ENCODE assay signal across 10 cellular contexts in genomic region chr5:78540335-78541057, GRCh38.
DNase-seq lines count a peak whose midpoint lies in the region; ATAC-seq and TF ChIP-seq lines count a peak whose summit lies in the region.
"Had no signal": no experiment of that assay in that cellular context is flagged by ENCODE, and none has a peak within 500 bp of the region (broad histone marks: within the 10 kb centered on the region; RNA-seq: fewer than 3 reads in every experiment).

No MANE protein-coding gene starts in this region.

- peak; percentile 86 to 91 for TF ChIP-seq EP300 in tibial nerve (IDR thresholded peaks at IDR 0.05)

- peak; percentile 55 to 63 for ATAC-seq in lower lobe of right lung

- H3K4me3 ChIP-seq in lower lobe of right lung (no peak overlapping the region), tibial nerve (no peak overlapping the region)

- peak overlapping the region; percentile 70 for H3K27ac ChIP-seq in cingulate gyrus (ENCODE audit: low read depth, low read length)
- peak overlapping the region; percentile 18 for H3K27ac ChIP-seq in lower lobe of right lung
- peak overlapping the region; percentile 49 to 91 (median 76) for H3K27ac ChIP-seq in tibial nerve

- intact Hi-C loops in lower lobe of right lung (cut with DNase I) (no loop called here), posterior vena cava (cut with DNase I) (loop anchor here in 1 of 2 donors (10.0 kb wide), 1 partner anchor 54 kb away; no protein-coding TSS in a partner anchor)

- no peak for TF ChIP-seq CTCF in lower lobe of right lung (IDR thresholded peaks at IDR 0.05)
- no peak for TF ChIP-seq CTCF in tibial nerve (IDR thresholded peaks at IDR 0.05)

- no peaks in the 10 kb centered on the region for H3K36me3 ChIP-seq in lower lobe of right lung
- no peaks in the 10 kb centered on the region for H3K36me3 ChIP-seq in tibial nerve

- no peaks in the 10 kb centered on the region for H3K9me3 ChIP-seq in lower lobe of right lung
- no peaks in the 10 kb centered on the region for H3K9me3 ChIP-seq in tibial nerve

- H3K27me3 ChIP-seq in lower lobe of right lung (ENCODE audit: low read depth) (no peaks in the 10 kb centered on the region), tibial nerve (no peaks in the 10 kb centered on the region)

- H3K4me1 ChIP-seq in lower lobe of right lung = peaks cover 24% of the 10 kb centered on the region
- H3K4me1 ChIP-seq in tibial nerve = peaks cover 0 to 76% (median 36%) of the 10 kb centered on the region in 4 donors

- DNase-seq in NOMO-1 treated with DMSO at 0.1 percent for 48 hours (lab: John Stamatoyannopoulos, UW; ENCODE audit: unreplicated experiment) = peak; percentile 84
- DNase-seq in lower lobe of right lung = no peak
- DNase-seq in tibial nerve (ENCODE audit: low spot score in 2 of 2) = peak in 1 of 2 donors; percentile 51
- no peak for DNase-seq in posterior vena cava (ENCODE audit: low spot score)
- no peak for DNase-seq in central memory CD4-positive, alpha-beta T cell
- DNase-seq in COR-L47 (lab: John Stamatoyannopoulos, UW) = no peak
- DNase-seq in NCI-H345 treated with DMSO at 0.1 percent for 48 hours (lab: John Stamatoyannopoulos, UW; ENCODE audit: unreplicated experiment) = no peak
- DNase-seq: activated B cell treated with CpG ODN at 0.5 μM for 24 hours, small intestine had no signal

- peak in 1 of 2 donors; percentile 13 for TF ChIP-seq POLR2A in tibial nerve (IDR thresholded peaks at IDR 0.05)

- WGBS in tibial nerve, 2 donors = 36 to 39% methylated on average over 7 of the region's 7 CpGs

Comparison
In these comparisons a context has a peak if more than half of its experiments do, and no peak if none do; other contexts are left out.
1. H3K27ac ChIP-seq: peak in every context shown above with its lines; median percentile 76 in tibial nerve; 70 in cingulate gyrus; 18 in lower lobe of right lung.